ENCODE assay signal across 8 cellular contexts in the genomic region with DNA sequence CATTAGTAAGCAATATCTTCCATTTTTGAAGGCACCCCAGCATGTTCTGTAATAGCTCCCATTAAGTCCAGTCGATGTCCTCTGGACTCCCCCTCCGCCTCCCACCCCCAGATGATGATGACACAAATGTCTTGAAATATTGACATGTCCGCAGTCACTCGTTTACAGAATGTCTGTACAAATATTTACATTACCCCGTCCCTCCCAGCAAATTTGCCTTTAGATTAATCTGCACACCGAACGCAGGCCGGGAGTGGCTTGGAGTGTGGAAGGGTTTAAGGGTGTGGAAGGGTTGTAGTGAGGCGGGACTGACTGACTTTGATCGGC. TPM values are rescaled to one million over a fixed set of nuclear protein-coding genes. Genes with fewer than 3 reads are reported as not detected.
DNase-seq lines count a peak whose midpoint lies in the region; ATAC-seq and TF ChIP-seq lines count a peak whose summit lies in the region.

No MANE protein-coding gene starts in this region.

- DNase-seq in GM12865 (ENCODE audit: low read depth) (no peak), SJSA1 (ENCODE audit: low read depth in 1 of 2, low spot score in 2 of 2) (no peak), fibroblast of the aortic adventitia (ENCODE audit: low read depth) (no peak), skeletal muscle cell (ENCODE audit: low read depth) (no peak), T-helper 9 cell (no peak), NCI-H446 (lab: John Stamatoyannopoulos, UW) (no peak)

- H3K9me3 ChIP-seq in SJSA1 (replicated peaks): 0 out of 2 replicates have a peak, but pooled peaks cover 2% of the 10 kb centered on the region

- TF ChIP-seq CTCF in GM12865 (IDR thresholded peaks at IDR 0.05; ENCODE audit: insufficient read depth, low read depth, low read length, missing control alignments) (no peak), fibroblast of the aortic adventitia (IDR thresholded peaks at IDR 0.05; ENCODE audit: insufficient read depth, low read length) (no peak)

- H3K4me3 ChIP-seq in GM12865 (ENCODE audit: low read depth, low read length) (peak overlapping the region; percentile 53), SJSA1 (peak overlapping the region; percentile 76), fibroblast of the aortic adventitia (ENCODE audit: low read depth, low read length) (peak overlapping the region; percentile 82), skeletal muscle cell (ENCODE audit: low read depth, low read length) (peak overlapping the region; percentile 92)

- H3K27ac ChIP-seq in SJSA1: no peak overlapping the region

- no peak for ATAC-seq in GM19023 (IDR thresholded peaks at IDR 0.05; ENCODE audit: unreplicated experiment)
- ATAC-seq in GM21526 (IDR thresholded peaks at IDR 0.05; ENCODE audit: low FRiP score, unreplicated experiment): no peak

- peaks cover 9% of the 10 kb centered on the region for H3K36me3 ChIP-seq in SJSA1

- peaks cover 22% of the 10 kb centered on the region for H3K27me3 ChIP-seq in SJSA1 (replicated peaks)

- peaks cover 24% of the 10 kb centered on the region for H3K4me1 ChIP-seq in SJSA1 (replicated peaks)

RNA-seq across cellular contexts. Expression of a gene that starts 0.9 kb away (rescaled TPM):
- 0.03 and 0.95 TPM in 2 replicates for total RNA-seq in SJSA1 (2014; rRNA removed; shearing (Covaris generic))
- 1.5 and 5.2 TPM in 2 replicates for total RNA-seq in fibroblast of the aortic adventitia (ENCODE audit: low replicate concordance)
